14 cellular contexts compared by ENCODE assay signal in genomic region chr9:114607671-114608524, GRCh38. TPM values are rescaled to one million over a fixed set of nuclear protein-coding genes. Genes with fewer than 3 reads are reported as not detected.
DNase-seq lines count a peak whose midpoint lies in the region; ATAC-seq and TF ChIP-seq lines count a peak whose summit lies in the region.
"Had no signal": no experiment of that assay in that cellular context is flagged by ENCODE, and none has a peak within 500 bp of the region (broad histone marks: within the 10 kb centered on the region; RNA-seq: fewer than 3 reads in every experiment).

No MANE protein-coding gene starts in this region.

- H4K8ac ChIP-seq in mesenchymal stem cell (ENCODE audit: low read length) = no peak overlapping the region

- no peak overlapping the region for H3K9ac ChIP-seq in mesenchymal stem cell (ENCODE audit: low read length)
- H3K9ac ChIP-seq: parathyroid adenoma had no signal

- no peak for TF ChIP-seq CTCF in endothelial cell (IDR thresholded peaks at IDR 0.05; ENCODE audit: unreplicated experiment)

- no peak for DNase-seq in mesenchymal stem cell
- DNase-seq in medulla oblongata (ENCODE audit: extremely low spot score) = no peak
- DNase-seq in NCI-H1417 (lab: John Stamatoyannopoulos, UW) = no peak
- DNase-seq in T-helper 2 cell = no peak
- no peak for DNase-seq in endothelial cell (ENCODE audit: low spot score)
- DNase-seq: cortex of kidney, NCI-H1105, transverse colon had no signal

- H2BK12ac ChIP-seq in mesenchymal stem cell (ENCODE audit: low read length in 2 of 2) = no peak overlapping the region

- 93% methylated on average over 6 of the region's 6 CpGs for WGBS in mesenchymal stem cell

- no peak overlapping the region for H4K91ac ChIP-seq in mesenchymal stem cell (ENCODE audit: low read length)

- H2BK120ac ChIP-seq in mesenchymal stem cell (ENCODE audit: low read depth, low read length) = no peak overlapping the region

- H3K79me1 ChIP-seq in mesenchymal stem cell (replicated peaks; ENCODE audit: low read length, poor library complexity, severe bottlenecking) = peaks cover 4% of the 10 kb centered on the region

- H2BK5ac ChIP-seq in mesenchymal stem cell (ENCODE audit: low read depth, low read length, poor library complexity, severe bottlenecking) = no peak overlapping the region

- peaks cover 15% of the 10 kb centered on the region for H3K4me1 Mint-ChIP-seq in endothelial cell (ENCODE audit: unreplicated experiment)

- no peak overlapping the region for H3K4me3 ChIP-seq in mesenchymal stem cell (ENCODE audit: insufficient read depth in 1 of 2, low read depth in 1 of 2, low read length in 2 of 2)
- H3K4me3 ChIP-seq: transverse colon had no signal

- peak; percentile 43 for ATAC-seq in GM18858 (IDR thresholded peaks at IDR 0.05; ENCODE audit: unreplicated experiment)
- ATAC-seq in GM21723 (IDR thresholded peaks at IDR 0.05; ENCODE audit: unreplicated experiment) = peak; percentile 49
- ATAC-seq in HG03432 (IDR thresholded peaks at IDR 0.05; ENCODE audit: unreplicated experiment) = peak; percentile 40

- H3K27ac ChIP-seq in mesenchymal stem cell (ENCODE audit: low read length, poor library complexity, severe bottlenecking) = no peak overlapping the region
- H3K27ac ChIP-seq: HL-60, parathyroid adenoma, transverse colon had no signal

- peaks cover 16% of the 10 kb centered on the region for H3K4me1 ChIP-seq in mesenchymal stem cell (ENCODE audit: control insufficient read depth, insufficient read depth, low read depth, low read length)

- H3K36me3 ChIP-seq in mesenchymal stem cell (ENCODE audit: control insufficient read depth in 1 of 2, insufficient read depth in 2 of 2, low read depth in 1 of 2, low read length in 2 of 2) = peaks cover 0 to 17% of the 10 kb centered on the region in 2 experiments
- H3K36me3 ChIP-seq: transverse colon had no signal

- peak overlapping the region; percentile 39 for H2BK15ac ChIP-seq in mesenchymal stem cell (ENCODE audit: low read depth, poor library complexity, severe bottlenecking)

- no peaks in the 10 kb centered on the region for H3K36me3 Mint-ChIP-seq in endothelial cell (ENCODE audit: low read depth, unreplicated experiment)

- no peak overlapping the region for H3K14ac ChIP-seq in mesenchymal stem cell (ENCODE audit: low read length in 2 of 2)

- H3K18ac ChIP-seq in mesenchymal stem cell (ENCODE audit: low read depth in 1 of 2, low read length in 2 of 2) = no peak overlapping the region

- H3K27me3 ChIP-seq in mesenchymal stem cell (ENCODE audit: control insufficient read depth in 1 of 2, insufficient read depth in 1 of 2, low read length in 2 of 2) = no peaks in the 10 kb centered on the region
- H3K27me3 ChIP-seq: transverse colon had no signal

- H3K27ac Mint-ChIP-seq in endothelial cell (ENCODE audit: unreplicated experiment) = no peak overlapping the region

- H3K4me3 Mint-ChIP-seq in endothelial cell (ENCODE audit: unreplicated experiment) = no peak overlapping the region

- no peak overlapping the region for H3K23ac ChIP-seq in mesenchymal stem cell (ENCODE audit: low read length in 2 of 2)

- no peak overlapping the region for H3K4ac ChIP-seq in mesenchymal stem cell (ENCODE audit: low read depth in 1 of 2, low read length in 2 of 2)

- no peak overlapping the region for H2AFZ ChIP-seq in mesenchymal stem cell (ENCODE audit: low read depth, low read length)
- H2AFZ ChIP-seq: parathyroid adenoma had no signal

- H3K9me3 ChIP-seq in mesenchymal stem cell (ENCODE audit: control insufficient read depth, low read length) = no peaks in the 10 kb centered on the region
- H3K9me3 ChIP-seq: transverse colon had no signal

- peak overlapping the region; percentile 36 for H2AK5ac ChIP-seq in mesenchymal stem cell (ENCODE audit: low read length, severe bottlenecking)

- peaks cover 16% of the 10 kb centered on the region for H3K27me3 Mint-ChIP-seq in endothelial cell (ENCODE audit: unreplicated experiment)

- no peaks in the 10 kb centered on the region for H3K9me3 Mint-ChIP-seq in endothelial cell (ENCODE audit: unreplicated experiment)

- H3K4me2 ChIP-seq in mesenchymal stem cell (ENCODE audit: low read length, poor library complexity, severe bottlenecking) = no peak overlapping the region

RNA-seq across cellular contexts. Expression of gene TMEM268, which starts 3.2 kb away (rescaled TPM):
- polyA plus RNA-seq in mesenchymal stem cell (2013, experiment 1 of 2) = 9.6 TPM
- polyA plus RNA-seq in mesenchymal stem cell (2013, experiment 2 of 2) = 9.1 TPM
- total RNA-seq in endothelial cell (ENCODE audit: unreplicated experiment) = 1.6 TPM

RNA-seq across cellular contexts. Expression of gene ATP6V1G1, which starts 20.3 kb away (rescaled TPM):
- polyA plus RNA-seq in mesenchymal stem cell (2013, experiment 1 of 2) = 280 TPM
- 328 TPM for polyA plus RNA-seq in mesenchymal stem cell (2013, experiment 2 of 2)
- total RNA-seq in endothelial cell (ENCODE audit: unreplicated experiment) = 96.0 TPM

RNA-seq across cellular contexts. Expression of gene TEX53, which starts 49.7 kb away (rescaled TPM):
- not detected for polyA plus RNA-seq in mesenchymal stem cell (2013, experiment 1 of 2)
- not detected for polyA plus RNA-seq in mesenchymal stem cell (2013, experiment 2 of 2)
- total RNA-seq in endothelial cell (ENCODE audit: unreplicated experiment) = not detected
- total RNA-seq: fibroblast of villous mesenchyme, transverse colon had no signal
